ENCODE assay signal across 16 cellular contexts in genomic region chr3:177578488-177578887, GRCh38.
DNase-seq lines count a peak whose midpoint lies in the region; ATAC-seq, FAIRE-seq and TF ChIP-seq lines count a peak whose summit lies in the region.
"Had no signal": no experiment of that assay in that cellular context is flagged by ENCODE, and none has a peak within 500 bp of the region (broad histone marks: within the 10 kb centered on the region; RNA-seq: fewer than 3 reads in every experiment).

No MANE protein-coding gene starts in this region.

- no peaks in the 10 kb centered on the region for H3K27me3 ChIP-seq in upper lobe of left lung
- H3K27me3 ChIP-seq: gastroesophageal sphincter, right lobe of liver, transverse colon had no signal

- H3K9me3 ChIP-seq in upper lobe of left lung = no peaks in the 10 kb centered on the region
- H3K9me3 ChIP-seq: gastroesophageal sphincter, right lobe of liver, transverse colon had no signal

- peak; percentile 89 for ATAC-seq in GM19395 (IDR thresholded peaks at IDR 0.05; ENCODE audit: unreplicated experiment)
- ATAC-seq in HG02763 (IDR thresholded peaks at IDR 0.05; ENCODE audit: unreplicated experiment) = peak; percentile 72
- ATAC-seq in HG03442 (IDR thresholded peaks at IDR 0.05; ENCODE audit: unreplicated experiment) = peak; percentile 77
- ATAC-seq in HG02973 (IDR thresholded peaks at IDR 0.05; ENCODE audit: unreplicated experiment) = no peak
- no peak for ATAC-seq in upper lobe of left lung (ENCODE audit: low FRiP score in 2 of 2)
- ATAC-seq: activated CD4-positive, alpha-beta T cell treated with anti-CD3 and anti-CD28 coated beads for 36 hours; activated T-cell treated with anti-CD3 and anti-CD28 coated beads, Interleukin-2, amount 50 U/mL, for 4 hours; gastroesophageal sphincter; right lobe of liver had no signal

- no peaks in the 10 kb centered on the region for H3K36me3 ChIP-seq in upper lobe of left lung
- H3K36me3 ChIP-seq: gastroesophageal sphincter, right lobe of liver, transverse colon had no signal

- TF ChIP-seq EP300 in upper lobe of left lung (IDR thresholded peaks at IDR 0.05) = no peak

- TF ChIP-seq CTCF in D721Med (IDR thresholded peaks at IDR 0.05; ENCODE audit: insufficient read depth, missing control alignments) (no peak), upper lobe of left lung (IDR thresholded peaks at IDR 0.05) (no peak)

- 77 to 78% methylated on average over 6 of the region's 6 CpGs for WGBS in upper lobe of left lung, 2 donors

- peaks cover 3 to 4% (median 4%) of the 10 kb centered on the region in 4 donors for H3K4me1 ChIP-seq in upper lobe of left lung
- H3K4me1 ChIP-seq: gastroesophageal sphincter had no signal

- H3K27ac ChIP-seq in upper lobe of left lung = no peak overlapping the region
- H3K27ac ChIP-seq: gastroesophageal sphincter, right lobe of liver, transverse colon had no signal

- no peak overlapping the region for H3K4me3 ChIP-seq in upper lobe of left lung
- H3K4me3 ChIP-seq: gastroesophageal sphincter, right lobe of liver, transverse colon had no signal

- no peak for FAIRE-seq in D721Med (lab: Jason Lieb, UNC)

- DNase-seq in D721Med (ENCODE audit: insufficient read length, low spot score) (no peak), upper lobe of left lung (no peak), putamen (ENCODE audit: low spot score) (no peak)
- DNase-seq: activated CD4-positive, alpha-beta T cell treated with anti-CD3 and anti-CD28 coated beads for 36 hours; activated T-cell treated with anti-CD3 and anti-CD28 coated beads, Interleukin-2, amount 50 U/mL, for 4 hours; cerebellar nuclear complex; mesendoderm; NCI-H2107; right lobe of liver; stimulated activated CD4-positive, alpha-beta T cell treated with anti-CD3 and anti-CD28 coated beads, Interleukin-2, amount 100 ng/mL, for 48 hours; transverse colon had no signal

- no peak for TF ChIP-seq POLR2A in upper lobe of left lung (IDR thresholded peaks at IDR 0.05)

Comparison
In these comparisons a context has a peak if more than half of its experiments do, and no peak if none do; other contexts are left out.
1. ATAC-seq: peak in GM19395 (single experiment), HG02763 (single experiment) and HG03442 (single experiment); none in HG02973 (single experiment) and upper lobe of left lung (0 of 2).